8 cellular contexts compared by ENCODE assay signal in genomic region chr19:13117772-13118423, GRCh38. TPM values are rescaled to one million over a fixed set of nuclear protein-coding genes. Genes with fewer than 3 reads are reported as not detected.
DNase-seq lines count a peak whose midpoint lies in the region; TF ChIP-seq lines count a peak whose summit lies in the region.

NACC1 (plus strand) TSS chr19:13118264; CDS start chr19:13135208, 16,944 bp downstream.

- peak within 1 kb of the TSS; percentile 94 for H3K18ac ChIP-seq in H9 (ENCODE audit: insufficient read length, low read depth, low read length)

- peaks cover 44% of the 10 kb centered on the region for H3K36me3 ChIP-seq in DOHH2 (ENCODE audit: control insufficient read depth, low read length)
- peaks cover 18% of the 10 kb centered on the region for H3K36me3 ChIP-seq in osteoblast (ENCODE audit: insufficient read depth, low read length)
- H3K36me3 ChIP-seq in testis (ENCODE audit: low read depth, missing control alignments), result no peaks in the 10 kb centered on the region

- H3T11ph ChIP-seq in H9 (ENCODE audit: low read length), result no peak within 1 kb of the TSS

- TF ChIP-seq CTCF in DOHH2 (IDR thresholded peaks at IDR 0.05; ENCODE audit: low read depth, low read length, poor library complexity, severe bottlenecking), result no peak
- TF ChIP-seq CTCF in H9 (conservative IDR thresholded peaks at IDR 0.05), result no peak
- no peak for TF ChIP-seq CTCF in osteoblast (IDR thresholded peaks at IDR 0.05; ENCODE audit: extremely low read depth, low read depth, low read length)
- TF ChIP-seq CTCF in testis (IDR thresholded peaks at IDR 0.05), result no peak

- H3K36me3 Mint-ChIP-seq in H9 (ENCODE audit: insufficient read depth in 1 of 3, low read depth in 3 of 3), result peaks cover 7 to 53% (median 43%) of the 10 kb centered on the region in 3 experiments; a peak in 6 of 7 replicates
- peaks cover 7% of the 10 kb centered on the region for H3K36me3 Mint-ChIP-seq in activated naive CD4-positive, alpha-beta T cell treated with anti-CD3 and anti-CD28 coated beads, Interleukin-2, amount 50 U/mL, for 24 hours

- DNase-seq in H9 (peak; percentile 93), MV-4-11 (lab: John Stamatoyannopoulos, UW) (peak; percentile 88), SKM-1 (lab: John Stamatoyannopoulos, UW; ENCODE audit: unreplicated experiment) (peak; percentile 91), glomerular endothelial cell (ENCODE audit: extremely low read depth, low read depth, low spot score) (no peak), osteoblast (ENCODE audit: insufficient read length, low spot score, missing footprints) (peak; percentile 99), testis (peak; percentile 93)

- H2BK15ac ChIP-seq in H9 (ENCODE audit: low read depth, low read length), result no peak within 1 kb of the TSS

- H2BK12ac ChIP-seq in H9 (ENCODE audit: insufficient read length, low read depth, low read length), result peak within 1 kb of the TSS; percentile 53

- peaks cover 0 to 1% of the 10 kb centered on the region in 2 experiments; a peak in 2 of 5 replicates for H3K9me3 Mint-ChIP-seq in H9
- no peaks in the 10 kb centered on the region for H3K9me3 Mint-ChIP-seq in activated naive CD4-positive, alpha-beta T cell treated with anti-CD3 and anti-CD28 coated beads, Interleukin-2, amount 50 U/mL, for 24 hours

- H3K4me2 ChIP-seq in DOHH2 (ENCODE audit: low read length) (peak within 1 kb of the TSS; percentile 73), H9 (ENCODE audit: insufficient read depth, insufficient read length, low read length) (peak within 1 kb of the TSS; percentile 69), osteoblast (ENCODE audit: insufficient read depth, low read length) (peak within 1 kb of the TSS; percentile 94)

- peak within 1 kb of the TSS; percentile 87 to 99 (median 99); a peak in 5 of 7 replicates for H3K27ac Mint-ChIP-seq in H9
- H3K27ac Mint-ChIP-seq in activated naive CD4-positive, alpha-beta T cell treated with anti-CD3 and anti-CD28 coated beads, Interleukin-2, amount 50 U/mL, for 24 hours, result peak within 1 kb of the TSS; percentile 98

- H2AK5ac ChIP-seq in H9 (ENCODE audit: insufficient read length, low read length), result no peak within 1 kb of the TSS

- H3K23me2 ChIP-seq in H9 (ENCODE audit: insufficient read length, low read depth, low read length, poor library complexity, severe bottlenecking), result peaks cover 11% of the 10 kb centered on the region

- no peaks in the 10 kb centered on the region for H3K9me3 ChIP-seq in DOHH2 (ENCODE audit: control insufficient read depth, insufficient read depth, low read length)
- H3K9me3 ChIP-seq in H9 (ENCODE audit: control insufficient read depth, low read depth, low read length), result no peaks in the 10 kb centered on the region
- H3K9me3 ChIP-seq in osteoblast (ENCODE audit: low read depth, low read length), result no peaks in the 10 kb centered on the region
- no peaks in the 10 kb centered on the region for H3K9me3 ChIP-seq in testis

- H3K9ac ChIP-seq in H9 (ENCODE audit: extremely low read depth, insufficient read length, low read length), result peak within 1 kb of the TSS; percentile 84

- H3K79me2 ChIP-seq in DOHH2 (ENCODE audit: control insufficient read depth, low read length), result peaks cover 70% of the 10 kb centered on the region
- H3K79me2 ChIP-seq in H9 (ENCODE audit: insufficient read depth, low read length), result peaks cover 49% of the 10 kb centered on the region
- peaks cover 63% of the 10 kb centered on the region for H3K79me2 ChIP-seq in osteoblast (ENCODE audit: insufficient read depth, low read length)

- H3K4me1 Mint-ChIP-seq in H9, result peaks cover 47 to 49% of the 10 kb centered on the region in 2 experiments
- H3K4me1 Mint-ChIP-seq in activated naive CD4-positive, alpha-beta T cell treated with anti-CD3 and anti-CD28 coated beads, Interleukin-2, amount 50 U/mL, for 24 hours, result peaks cover 53% of the 10 kb centered on the region

- H3K4me1 ChIP-seq in DOHH2 (ENCODE audit: control insufficient read depth, low read length), result peaks cover 39% of the 10 kb centered on the region
- H3K4me1 ChIP-seq in H9 (ENCODE audit: insufficient read depth, low read length), result peaks cover 11% of the 10 kb centered on the region; the same call in 1 of the 2 replicates
- H3K4me1 ChIP-seq in osteoblast (ENCODE audit: insufficient read depth, low read length), result peaks cover 51% of the 10 kb centered on the region
- H3K4me1 ChIP-seq in testis, result peaks cover 26% of the 10 kb centered on the region

- H2AFZ ChIP-seq in H9 (ENCODE audit: low read length), result no peak within 1 kb of the TSS
- H2AFZ ChIP-seq in osteoblast (ENCODE audit: low read length), result peak within 1 kb of the TSS; percentile 85

- no peak for TF ChIP-seq POLR2A in testis (IDR thresholded peaks at IDR 0.05)

- no peaks in the 10 kb centered on the region for H3K79me1 ChIP-seq in H9 (ENCODE audit: insufficient read depth, low read depth, low read length, poor library complexity, severe bottlenecking)

- no peak within 1 kb of the TSS for H3K56ac ChIP-seq in H9 (ENCODE audit: insufficient read length, low read depth, low read length)

- peak within 1 kb of the TSS; percentile 94 for H3K14ac ChIP-seq in H9 (ENCODE audit: insufficient read depth, low read length)

- no peak within 1 kb of the TSS for H4K5ac ChIP-seq in H9 (ENCODE audit: insufficient read length, low read depth, low read length)

- H2BK20ac ChIP-seq in H9 (ENCODE audit: low read depth, low read length, poor library complexity, severe bottlenecking), result no peak within 1 kb of the TSS

- H3K4ac ChIP-seq in H9 (ENCODE audit: low read depth, low read length), result no peak within 1 kb of the TSS; the same call in 1 of the 2 replicates

- H3K27ac ChIP-seq in DOHH2 (ENCODE audit: low read depth, low read length), result peak within 1 kb of the TSS; percentile 63
- H3K27ac ChIP-seq in H9 (ENCODE audit: insufficient read length, low read depth, low read length), result no peak within 1 kb of the TSS
- peak within 1 kb of the TSS; percentile 96 for H3K27ac ChIP-seq in osteoblast (ENCODE audit: low read depth, low read length)
- H3K27ac ChIP-seq in testis, result peak within 1 kb of the TSS; percentile 62 to 64

- peak within 1 kb of the TSS; percentile 98 to 100 for H3K4me3 Mint-ChIP-seq in H9
- peak within 1 kb of the TSS; percentile 90 for H3K4me3 Mint-ChIP-seq in activated naive CD4-positive, alpha-beta T cell treated with anti-CD3 and anti-CD28 coated beads, Interleukin-2, amount 50 U/mL, for 24 hours

- H2BK5ac ChIP-seq in H9 (ENCODE audit: insufficient read length, low read length), result no peak within 1 kb of the TSS

- H2BK120ac ChIP-seq in H9 (ENCODE audit: low read depth, low read length, poor library complexity, severe bottlenecking), result no peak within 1 kb of the TSS

- peak within 1 kb of the TSS; percentile 94 for H3K4me3 ChIP-seq in DOHH2 (ENCODE audit: low read length)
- H3K4me3 ChIP-seq in osteoblast (ENCODE audit: insufficient read depth, low read length), result peak within 1 kb of the TSS; percentile 99
- H3K4me3 ChIP-seq in testis, result peak within 1 kb of the TSS; percentile 78 to 98

- H3K27me3 Mint-ChIP-seq in H9 (ENCODE audit: low read depth), result no peaks in the 10 kb centered on the region
- H3K27me3 Mint-ChIP-seq in activated naive CD4-positive, alpha-beta T cell treated with anti-CD3 and anti-CD28 coated beads, Interleukin-2, amount 50 U/mL, for 24 hours, result no peaks in the 10 kb centered on the region

- no peak within 1 kb of the TSS for H3K23ac ChIP-seq in H9 (ENCODE audit: insufficient read length, low read depth, low read length)

- intact Hi-C loops in testis (cut with DNase I; ENCODE audit: low total_unique reads), result loop anchor here (5.0 kb wide), 1 partner anchor 34 kb away; the partner anchor contains the start of genes IER2 and STX10

- H3K27me3 ChIP-seq in DOHH2 (ENCODE audit: control insufficient read depth, low read length) (no peaks in the 10 kb centered on the region), H9 (ENCODE audit: insufficient read depth, low read length) (no peaks in the 10 kb centered on the region), osteoblast (ENCODE audit: insufficient read depth, low read length) (no peaks in the 10 kb centered on the region), testis (no peaks in the 10 kb centered on the region)

- no CpG with 5 or more reads among the region's 65 CpGs for WGBS in H9 (ENCODE audit: extremely low coverage, insufficient read length, low lambda C conversion rate)
- WGBS in testis, 2 donors, result 5% methylated on average over 30 of the region's 65 CpGs

- H3F3A ChIP-seq in DOHH2 (ENCODE audit: control insufficient read depth, insufficient read depth), result peaks cover 6% of the 10 kb centered on the region

- H3K9me2 ChIP-seq in DOHH2 (replicated peaks; ENCODE audit: control insufficient read depth, low read length), result no peaks in the 10 kb centered on the region

- H4K8ac ChIP-seq in H9 (replicated peaks; ENCODE audit: insufficient read length, low read depth, low read length), result no peak within 1 kb of the TSS

- H4K20me1 ChIP-seq in DOHH2 (ENCODE audit: control insufficient read depth, insufficient read depth, low read depth, low read length), result peaks cover 21% of the 10 kb centered on the region
- no peaks in the 10 kb centered on the region for H4K20me1 ChIP-seq in H9 (ENCODE audit: control insufficient read depth, insufficient read depth, insufficient read length)
- H4K20me1 ChIP-seq in osteoblast (ENCODE audit: insufficient read depth, low read length), result peaks cover 35% of the 10 kb centered on the region

- H4K91ac ChIP-seq in H9 (ENCODE audit: insufficient read length, low read depth, low read length), result no peak within 1 kb of the TSS

RNA-seq across cellular contexts. Expression of gene NACC1, which starts in this region (rescaled TPM):
- 198 and 210 TPM in 2 replicates for total RNA-seq in H9 (2021)
- total RNA-seq in glomerular endothelial cell, result 75.0 and 99.9 TPM in 2 replicates
- total RNA-seq in osteoblast, result 53.9 and 62.5 TPM in 2 replicates
- total RNA-seq in testis, result 100 to 1,000 TPM in 1 of 2 donors, 10 to 100 TPM in 1; 75.9 to 102 TPM
- 38.2 TPM for polyA plus RNA-seq in testis (ENCODE audit: insufficient read depth, low read depth, low replicate concordance)
